7 cellular contexts compared by ENCODE assay signal in genomic region chr3:48739955-48740823, GRCh38. TPM values are rescaled to one million over a fixed set of nuclear protein-coding genes. Genes with fewer than 3 reads are reported as not detected.
DNase-seq lines count a peak whose midpoint lies in the region; ATAC-seq and TF ChIP-seq lines count a peak whose summit lies in the region.

No MANE protein-coding gene starts in this region.

- TF ChIP-seq CTCF in omental fat pad (IDR thresholded peaks at IDR 0.05) (peak in 1 of 3 donors; percentile 65), tibial nerve (IDR thresholded peaks at IDR 0.05) (peak; percentile 84 to 95 (median 92))

- H3K27me3 ChIP-seq in SJSA1 (replicated peaks) (no peaks in the 10 kb centered on the region), tibial nerve (no peaks in the 10 kb centered on the region)

- WGBS in tibial nerve, 2 donors = 7 to 9% methylated on average over 14 of the region's 15 CpGs

- H3K27ac ChIP-seq in SJSA1 (no peak overlapping the region), tibial nerve (peak overlapping the region; percentile 71 to 87 (median 82))

- H3K4me3 ChIP-seq in SJSA1 = no peak overlapping the region
- H3K4me3 ChIP-seq in tibial nerve = peak overlapping the region in 1 of 4 donors; percentile 14

- H3K36me3 ChIP-seq in SJSA1 = no peaks in the 10 kb centered on the region
- peaks cover 0 to 4% (median 0%) of the 10 kb centered on the region in 3 donors for H3K36me3 ChIP-seq in tibial nerve

- ATAC-seq in GM18498 (IDR thresholded peaks at IDR 0.05; ENCODE audit: unreplicated experiment) = peak; percentile 82
- ATAC-seq in HG03135 (IDR thresholded peaks at IDR 0.05; ENCODE audit: unreplicated experiment) = peak; percentile 75
- peak; percentile 85 for ATAC-seq in omental fat pad (ENCODE audit: low FRiP score)

- H3K9me3 ChIP-seq in SJSA1 (replicated peaks) (no peaks in the 10 kb centered on the region), tibial nerve (no peaks in the 10 kb centered on the region)

- DNase-seq in SJSA1 (ENCODE audit: low read depth in 1 of 2, low spot score in 2 of 2) (peak; percentile 46 to 81), globus pallidus (ENCODE audit: low spot score) (peak; percentile 96), omental fat pad (ENCODE audit: low spot score) (peak; percentile 63), tibial nerve (ENCODE audit: low spot score in 2 of 2) (peak; percentile 60 to 76)
- DNase-seq in activated naive CD4-positive, alpha-beta T cell treated with anti-CD3 and anti-CD28 coated beads, Interleukin-2, amount 50 U/mL, for 16 hours = peak; percentile 49

- peaks cover 12% of the 10 kb centered on the region for H3K4me1 ChIP-seq in SJSA1 (replicated peaks)
- H3K4me1 ChIP-seq in tibial nerve = peaks cover 0 to 62% (median 35%) of the 10 kb centered on the region in 4 donors

- TF ChIP-seq POLR2A in tibial nerve (IDR thresholded peaks at IDR 0.05) = peak in 1 of 2 donors; percentile 8

- peak; percentile 31 to 69 for TF ChIP-seq EP300 in tibial nerve (IDR thresholded peaks at IDR 0.05)

RNA-seq across cellular contexts. Expression of gene IP6K2, which starts 23.2 kb away (rescaled TPM):
- 52.3 and 61.7 TPM in 2 replicates for total RNA-seq in SJSA1 (2014; rRNA removed; shearing (Covaris generic))
- total RNA-seq in omental fat pad (10 to 100 TPM; 35.8 to 77.9 (median 73.3) TPM), tibial nerve (100 to 1,000 TPM; 130 to 202 (median 171) TPM)

RNA-seq across cellular contexts. Expression of gene NCKIPSD, which starts 54.5 kb away (rescaled TPM):
- 8.7 and 10.2 TPM in 2 replicates for total RNA-seq in SJSA1 (2014; rRNA removed; shearing (Covaris generic))
- 10 to 100 TPM; 18.9 to 60.2 (median 39.9) TPM for total RNA-seq in omental fat pad
- total RNA-seq in tibial nerve = 10 to 100 TPM; 32.4 to 88.5 (median 51.8) TPM
